12 cellular contexts compared by ENCODE assay signal in the genomic region with DNA sequence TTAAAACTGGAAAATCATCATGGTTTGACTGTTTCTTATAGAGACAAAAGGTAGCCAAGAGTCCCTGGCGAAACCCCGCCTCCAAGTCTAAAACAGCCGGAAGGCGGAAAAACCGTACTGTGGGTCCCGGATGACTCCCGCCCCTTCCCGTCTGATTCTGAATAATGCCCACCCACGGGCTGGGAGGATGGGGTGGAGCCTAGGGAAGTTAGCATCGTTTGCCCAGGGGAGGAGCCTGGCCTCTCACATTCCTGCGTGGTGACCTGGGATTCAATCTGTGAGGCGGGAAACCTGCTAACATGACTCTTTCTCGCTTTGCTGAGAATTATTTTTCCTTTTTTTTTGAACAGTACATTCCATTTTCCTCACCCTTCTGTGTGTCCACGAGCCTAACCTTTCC.
"Had no signal": no experiment of that assay in that cellular context is flagged by ENCODE, and none has a peak within 500 bp of the region (broad histone marks: within the 10 kb centered on the region; RNA-seq: fewer than 3 reads in every experiment).

No MANE protein-coding gene starts in this region.

- ATAC-seq: esophagus mucosa; natural killer cell treated with Interleukin-12 subunit alpha and Interleukin-12 subunit beta and Interleukin-15 and Interleukin-18, amount 100 ng/mL, for 72 hours; stimulated activated naive B cell treated with anti-CD40 and anti-IgM and Interleukin-4, amounts not matched to agents 10 μg/mL and 1 μg/mL and 100 μg/mL, for 72 hours had no signal

- H3K4me3 ChIP-seq: lung, sigmoid colon, thyroid gland had no signal

- H2AFZ ChIP-seq: parathyroid adenoma had no signal

- H3K9me3 ChIP-seq: sigmoid colon, thyroid gland had no signal

- H3K27ac ChIP-seq: parathyroid adenoma, sigmoid colon, thyroid gland, VCaP had no signal

- H3K36me3 ChIP-seq: sigmoid colon, thyroid gland had no signal

- H3K27me3 ChIP-seq: thyroid gland had no signal

- H3K9ac ChIP-seq: parathyroid adenoma had no signal

- DNase-seq: activated CD4-positive, alpha-beta T cell treated with anti-CD3 and anti-CD28 coated beads for 1 hour; activated CD4-positive, alpha-beta T cell treated with anti-CD3 and anti-CD28 coated beads, Interleukin-2, amount 50 U/mL, for 4 hours; effector CD4-positive, alpha-beta T cell; sigmoid colon; stimulated activated naive B cell treated with anti-CD40 and anti-IgM and Interleukin-4, amounts not matched to agents 10 μg/mL and 1 μg/mL and 100 μg/mL, for 72 hours; T-helper 2 cell; thyroid gland had no signal

- H3K4me1 ChIP-seq: parathyroid adenoma, sigmoid colon, thyroid gland had no signal

- H3K79me2 ChIP-seq: parathyroid adenoma had no signal
